In genomic region chr2:68732036-68732435, GRCh38 we compare ENCODE assay signal across 21 cellular contexts. TPM values are rescaled to one million over a fixed set of nuclear protein-coding genes. Genes with fewer than 3 reads are reported as not detected.
DNase-seq lines count a peak whose midpoint lies in the region; ATAC-seq, FAIRE-seq and TF ChIP-seq lines count a peak whose summit lies in the region.
"Had no signal": no experiment of that assay in that cellular context is flagged by ENCODE, and none has a peak within 500 bp of the region (broad histone marks: within the 10 kb centered on the region; RNA-seq: fewer than 3 reads in every experiment).

No MANE protein-coding gene starts in this region.

- no peak overlapping the region for H3K27ac ChIP-seq in CD8-positive, alpha-beta memory T cell (ENCODE audit: low read depth, low read length)
- peak overlapping the region; percentile 30 for H3K27ac ChIP-seq in muscle layer of duodenum (ENCODE audit: low read length)
- H3K27ac ChIP-seq: pancreas, tibial artery had no signal

- H3K36me3 Mint-ChIP-seq in CD14-positive monocyte (peaks cover 0 to 2% of the 10 kb centered on the region in 2 donors), progenitor cell of endocrine pancreas (ENCODE audit: insufficient read depth) (no peaks in the 10 kb centered on the region)
- peaks cover 0 to 8% (median 2%) of the 10 kb centered on the region in 3 donors for H3K36me3 Mint-ChIP-seq in CD8-positive, alpha-beta memory T cell
- H3K36me3 Mint-ChIP-seq in activated naive CD8-positive, alpha-beta T cell treated with anti-CD3 and anti-CD28 coated beads, Interleukin-2, amount 50 U/mL, for 24 hours (ENCODE audit: low read depth) = peaks cover 5% of the 10 kb centered on the region

- H3K9me3 ChIP-seq in CD8-positive, alpha-beta memory T cell (ENCODE audit: low read length) = no peaks in the 10 kb centered on the region
- no peaks in the 10 kb centered on the region for H3K9me3 ChIP-seq in muscle layer of duodenum (ENCODE audit: control insufficient read depth in 1 of 2, low read length in 2 of 2)
- H3K9me3 ChIP-seq: pancreas, tibial artery had no signal

- H3K4me1 ChIP-seq in CD8-positive, alpha-beta memory T cell (ENCODE audit: insufficient read depth, low read length) = peaks cover 29% of the 10 kb centered on the region
- H3K4me1 ChIP-seq in muscle layer of duodenum (ENCODE audit: control insufficient read depth in 1 of 2, insufficient read depth in 2 of 2, low read length in 2 of 2) = no peaks in the 10 kb centered on the region
- H3K4me1 ChIP-seq: pancreas, tibial artery had no signal

- no peaks in the 10 kb centered on the region for H3K27me3 ChIP-seq in CD8-positive, alpha-beta memory T cell (ENCODE audit: insufficient read depth, low read length, poor library complexity, severe bottlenecking)
- no peaks in the 10 kb centered on the region for H3K27me3 ChIP-seq in muscle layer of duodenum (ENCODE audit: low read depth, low read length)
- H3K27me3 ChIP-seq: pancreas, tibial artery had no signal

- H3K4me3 ChIP-seq in CD8-positive, alpha-beta memory T cell (ENCODE audit: low read length) = no peak overlapping the region
- H3K4me3 ChIP-seq in muscle layer of duodenum (ENCODE audit: low read depth in 1 of 2, low read length in 2 of 2) = no peak overlapping the region
- H3K4me3 ChIP-seq: pancreas, tibial artery had no signal

- peaks cover 29% of the 10 kb centered on the region for H3K4me1 Mint-ChIP-seq in CD14-positive monocyte
- H3K4me1 Mint-ChIP-seq in CD8-positive, alpha-beta memory T cell = peaks cover 20 to 45% (median 36%) of the 10 kb centered on the region in 3 donors
- peaks cover 38% of the 10 kb centered on the region for H3K4me1 Mint-ChIP-seq in activated naive CD8-positive, alpha-beta T cell treated with anti-CD3 and anti-CD28 coated beads, Interleukin-2, amount 50 U/mL, for 24 hours
- H3K4me1 Mint-ChIP-seq in progenitor cell of endocrine pancreas (ENCODE audit: low read depth) = peaks cover 13% of the 10 kb centered on the region

- no peak for TF ChIP-seq CTCF in CD14-positive monocyte (IDR thresholded peaks at IDR 0.05)
- TF ChIP-seq CTCF in progenitor cell of endocrine pancreas (IDR thresholded peaks at IDR 0.05; ENCODE audit: unreplicated experiment) = no peak

- no peaks in the 10 kb centered on the region for H3K36me3 ChIP-seq in CD8-positive, alpha-beta memory T cell (ENCODE audit: insufficient read depth, low read length)
- no peaks in the 10 kb centered on the region for H3K36me3 ChIP-seq in muscle layer of duodenum (ENCODE audit: control insufficient read depth in 1 of 2, insufficient read depth in 2 of 2, low read length in 2 of 2)
- H3K36me3 ChIP-seq: pancreas, tibial artery had no signal

- POLR2A ChIA-PET in CD8-positive, alpha-beta memory T cell (lab: Charles Lee) = no interaction called here

- CTCF ChIA-PET in CD8-positive, alpha-beta memory T cell (lab: Charles Lee) = interaction anchor here (1.6 to 3.7 kb wide), 4 partner anchors 15 to 193 kb away, joined by 5 to 22 read pairs (median 10); no protein-coding TSS in a partner anchor

- peak; percentile 66 for DNase-seq in CD14-positive monocyte (ENCODE audit: low spot score)
- no peak for DNase-seq in CD8-positive, alpha-beta memory T cell
- no peak for DNase-seq in activated naive CD8-positive, alpha-beta T cell treated with anti-CD3 and anti-CD28 coated beads, Interleukin-2, amount 50 U/mL, for 24 hours
- no peak for DNase-seq in activated gamma-delta T cell (lab: John Stamatoyannopoulos, UW)
- DNase-seq in HTR-8/SVneo (ENCODE audit: insufficient read length, low spot score) = no peak
- DNase-seq in progenitor cell of endocrine pancreas (ENCODE audit: low spot score, unreplicated experiment) = no peak
- DNase-seq: amniotic stem cell; DMS79; effector memory CD4-positive, alpha-beta T cell; islet precursor cell; NCI-H1417 treated with DMSO at 0.1 percent for 48 hours; NCI-H82 had no signal

- H3K27me3 Mint-ChIP-seq in CD14-positive monocyte (ENCODE audit: low read depth in 3 of 3) = no peaks in the 10 kb centered on the region
- H3K27me3 Mint-ChIP-seq in CD8-positive, alpha-beta memory T cell = no peaks in the 10 kb centered on the region
- no peaks in the 10 kb centered on the region for H3K27me3 Mint-ChIP-seq in activated naive CD8-positive, alpha-beta T cell treated with anti-CD3 and anti-CD28 coated beads, Interleukin-2, amount 50 U/mL, for 24 hours
- peaks cover 4% of the 10 kb centered on the region for H3K27me3 Mint-ChIP-seq in progenitor cell of endocrine pancreas
- H3K27me3 Mint-ChIP-seq: activated T-helper 17 cell treated with anti-CD3 and anti-CD28 coated beads, Interleukin-2, amount 50 U/mL, for 72 hours had no signal

- H3K4me3 Mint-ChIP-seq in CD14-positive monocyte = peak overlapping the region in 1 of 2 donors; percentile 52
- H3K4me3 Mint-ChIP-seq in CD8-positive, alpha-beta memory T cell = peak overlapping the region in 1 of 7 donors; percentile 34
- no peak overlapping the region for H3K4me3 Mint-ChIP-seq in activated naive CD8-positive, alpha-beta T cell treated with anti-CD3 and anti-CD28 coated beads, Interleukin-2, amount 50 U/mL, for 24 hours
- no peak overlapping the region for H3K4me3 Mint-ChIP-seq in progenitor cell of endocrine pancreas (ENCODE audit: low read depth)
- H3K4me3 Mint-ChIP-seq: activated T-helper 17 cell treated with anti-CD3 and anti-CD28 coated beads, Interleukin-2, amount 50 U/mL, for 72 hours had no signal

- intact Hi-C loops in CD14-positive monocyte (cut with micrococcal nuclease) = loop anchor here in 1 of 2 donors (10.0 kb wide), 1 partner anchor 267 kb away; the partner anchor contains the start of genes APLF and FBXO48

- peak overlapping the region in 1 of 7 donors; percentile 95 for H3K27ac Mint-ChIP-seq in CD14-positive monocyte
- H3K27ac Mint-ChIP-seq in CD8-positive, alpha-beta memory T cell = peak overlapping the region in 5 of 8 donors; percentile 2 to 55 (median 24)
- H3K27ac Mint-ChIP-seq in activated naive CD8-positive, alpha-beta T cell treated with anti-CD3 and anti-CD28 coated beads, Interleukin-2, amount 50 U/mL, for 24 hours = peak overlapping the region; percentile 38
- no peak overlapping the region for H3K27ac Mint-ChIP-seq in progenitor cell of endocrine pancreas
- H3K27ac Mint-ChIP-seq: activated T-helper 17 cell treated with anti-CD3 and anti-CD28 coated beads, Interleukin-2, amount 50 U/mL, for 72 hours had no signal

- H3K9me3 Mint-ChIP-seq in CD14-positive monocyte (peaks cover 0 to 1% (median 0%) of the 10 kb centered on the region in 7 donors), progenitor cell of endocrine pancreas (ENCODE audit: low read depth) (no peaks in the 10 kb centered on the region)
- no peaks in the 10 kb centered on the region for H3K9me3 Mint-ChIP-seq in CD8-positive, alpha-beta memory T cell
- H3K9me3 Mint-ChIP-seq in activated naive CD8-positive, alpha-beta T cell treated with anti-CD3 and anti-CD28 coated beads, Interleukin-2, amount 50 U/mL, for 24 hours = no peaks in the 10 kb centered on the region
- H3K9me3 Mint-ChIP-seq: activated T-helper 17 cell treated with anti-CD3 and anti-CD28 coated beads, Interleukin-2, amount 50 U/mL, for 72 hours had no signal

- ATAC-seq in activated naive CD8-positive, alpha-beta T cell treated with anti-CD3 and anti-CD28 coated beads, Interleukin-2, amount 50 U/mL, for 24 hours = no peak
- ATAC-seq in HG03196 (IDR thresholded peaks at IDR 0.05; ENCODE audit: unreplicated experiment) = no peak
- ATAC-seq: activated T-helper 17 cell treated with anti-CD3 and anti-CD28 coated beads, Interleukin-2, amount 50 U/mL, for 72 hours had no signal

- no peak for FAIRE-seq in HTR-8/SVneo (lab: Jason Lieb, UNC)
- FAIRE-seq: H1, pancreas, RCC 7860 had no signal

RNA-seq across cellular contexts. Expression of gene ARHGAP25, which starts 2.6 kb away (rescaled TPM):
- 10 to 100 TPM; 20.8 to 36.3 TPM for polyA plus RNA-seq in CD14-positive monocyte
- total RNA-seq in CD8-positive, alpha-beta memory T cell = 10 to 100 TPM; 74.7 to 75.2 TPM
- polyA plus RNA-seq in CD8-positive, alpha-beta memory T cell = 200 TPM
- total RNA-seq in progenitor cell of endocrine pancreas = 1.3 and 1.8 TPM in 2 replicates
- total RNA-seq: myocyte had no signal
- polyA plus RNA-seq: BJ had no signal

Comparison
In these comparisons a context has a peak if more than half of its experiments do, and no peak if none do; other contexts are left out.
1. RNA of gene ARHGAP25, which starts 2.6 kb away (total RNA-seq): 74.7 to 75.2 TPM in CD8-positive, alpha-beta memory T cell; 1.3 to 1.8 TPM in progenitor cell of endocrine pancreas; every median in the first group is over 10 times any median in the second.